Comparison of ENCODE assay signal across 10 cellular contexts in the genomic region with DNA sequence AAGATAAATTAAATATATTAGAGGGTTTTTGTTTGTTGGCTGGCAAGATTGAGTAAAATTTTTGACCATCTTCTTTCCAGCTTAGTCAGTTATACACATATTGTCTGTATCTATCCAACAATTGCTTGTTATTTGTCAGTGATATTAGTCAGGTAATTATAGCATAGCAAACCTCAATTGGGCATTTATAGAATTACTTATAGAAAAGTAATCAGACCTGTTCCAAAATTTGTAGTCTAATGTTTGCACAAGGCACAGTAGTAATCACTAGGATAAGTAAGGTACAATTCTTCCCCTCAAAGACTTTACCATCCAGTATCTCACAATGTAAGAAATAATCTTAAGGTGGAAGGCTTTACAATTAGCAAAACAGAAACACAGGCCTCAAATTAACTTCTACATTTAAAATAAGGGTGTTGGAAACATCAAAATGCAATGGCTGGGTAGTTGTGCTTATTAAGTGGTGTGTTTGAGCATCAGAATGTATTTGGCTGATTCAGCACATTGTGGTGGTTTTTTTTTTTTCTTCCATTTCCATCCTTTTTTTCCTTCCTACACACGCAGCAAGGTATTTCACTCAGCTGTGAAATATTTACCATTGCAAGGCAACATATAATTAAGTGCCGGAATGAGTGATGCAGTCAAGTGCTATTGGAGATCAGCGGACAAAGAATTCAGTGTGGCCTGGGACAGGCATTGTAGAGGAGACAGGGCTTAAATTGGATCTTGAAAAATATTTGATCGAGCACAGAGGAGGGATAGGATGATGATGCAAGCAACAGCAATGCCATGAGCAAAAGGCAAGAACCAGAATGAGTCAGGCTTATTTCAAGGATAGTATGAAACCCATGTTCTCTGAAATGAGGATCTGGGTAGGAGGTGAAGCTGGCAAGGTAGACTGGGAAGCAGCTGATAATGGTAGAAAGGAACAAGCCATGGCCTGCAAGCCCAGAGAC.
A peak's percentile ranks its signal among the peaks of the same experiment; 100 is the strongest.
DNase-seq lines count a peak whose midpoint lies in the region; ATAC-seq and TF ChIP-seq lines count a peak whose summit lies in the region.
"Had no signal": no experiment of that assay in that cellular context is flagged by ENCODE, and none has a peak within 500 bp of the region (broad histone marks: within the 10 kb centered on the region; RNA-seq: fewer than 3 reads in every experiment).

No MANE protein-coding gene starts in this region.

- peak overlapping the region; percentile 63 for H3K4me2 ChIP-seq in mammary epithelial cell (ENCODE audit: insufficient read depth, low read depth, low read length)

- H3K27me3 ChIP-seq in mammary epithelial cell (ENCODE audit: insufficient read depth, low read length) (no peaks in the 10 kb centered on the region), layer of hippocampus (ENCODE audit: control insufficient read depth, insufficient read depth, low read length) (no peaks in the 10 kb centered on the region), body of pancreas (no peaks in the 10 kb centered on the region)

- dilution Hi-C loops in mammary epithelial cell (cut with HindIII; ENCODE audit: low sequenced_read_pairs): no loop called here

- H3K4me3 ChIP-seq in mammary epithelial cell (replicated peaks in 1 of 3; ENCODE audit: insufficient read depth in 1 of 3, low read depth in 2 of 3, low read length in 3 of 3): no peak overlapping the region
- H3K4me3 ChIP-seq in body of pancreas: no peak overlapping the region

- H3K9ac ChIP-seq in mammary epithelial cell (ENCODE audit: insufficient read depth, low read length): peak overlapping the region; percentile 19

- H2AFZ ChIP-seq in mammary epithelial cell (ENCODE audit: low read depth, low read length): peak overlapping the region; percentile 79

- peak overlapping the region; percentile 89 for H3K27ac ChIP-seq in mammary epithelial cell (ENCODE audit: insufficient read depth, low read depth, low read length)
- peak overlapping the region; percentile 82 for H3K27ac ChIP-seq in layer of hippocampus (ENCODE audit: low read depth, low read length)
- H3K27ac ChIP-seq in body of pancreas: no peak overlapping the region

- ATAC-seq in GM18861 (IDR thresholded peaks at IDR 0.05; ENCODE audit: unreplicated experiment): no peak
- no peak for ATAC-seq in HG03045 (IDR thresholded peaks at IDR 0.05; ENCODE audit: unreplicated experiment)
- ATAC-seq in GM21526 (IDR thresholded peaks at IDR 0.05; ENCODE audit: low FRiP score, unreplicated experiment): no peak
- no peak for ATAC-seq in body of pancreas
- ATAC-seq: naive thymus-derived CD4-positive, alpha-beta T cell had no signal

- no peak for TF ChIP-seq CTCF in mammary epithelial cell (conservative IDR thresholded peaks at IDR 0.05 in 1 of 2, IDR thresholded peaks at IDR 0.05 in 1 of 2; ENCODE audit: extremely low read depth in 1 of 2, insufficient read depth in 1 of 2, low read depth in 1 of 2, low read length in 2 of 2)
- no peak for TF ChIP-seq CTCF in body of pancreas (IDR thresholded peaks at IDR 0.05)

- H4K20me1 ChIP-seq in mammary epithelial cell (ENCODE audit: insufficient read depth, low read length): no peaks in the 10 kb centered on the region

- H3K79me2 ChIP-seq in mammary epithelial cell (ENCODE audit: insufficient read depth, low read length): no peaks in the 10 kb centered on the region

- WGBS in mammary epithelial cell (ENCODE audit: low coverage, missing lambda C conversion rate): 22% methylated on average over 4 of the region's 4 CpGs
- WGBS in body of pancreas, 2 donors: 75 to 82% methylated on average over 4 of the region's 4 CpGs

- TF ChIP-seq POLR2A in body of pancreas (IDR thresholded peaks at IDR 0.05): no peak

- H3K36me3 ChIP-seq in mammary epithelial cell (ENCODE audit: insufficient read depth, low read length): no peaks in the 10 kb centered on the region
- H3K36me3 ChIP-seq in body of pancreas (replicated peaks in 1 of 2; ENCODE audit: insufficient read depth in 1 of 2, low read depth in 2 of 2): no peaks in the 10 kb centered on the region

- BruUV-seq in mammary epithelial cell (replicated peaks; lab: Mats Ljungman, UMichigan): TSS peak; percentile 21

- DNase-seq in ACHN (peak; percentile 25), HT1080 (ENCODE audit: low read depth) (peak; percentile 51), mammary epithelial cell (peak; percentile 93), body of pancreas (no peak)
- DNase-seq: effector memory CD4-positive, alpha-beta T cell; naive thymus-derived CD4-positive, alpha-beta T cell had no signal

- H3K9me3 ChIP-seq in mammary epithelial cell (replicated peaks; ENCODE audit: insufficient read depth, low read length) (no peaks in the 10 kb centered on the region), body of pancreas (no peaks in the 10 kb centered on the region)

- CTCF ChIA-PET in mammary epithelial cell (lab: Charles Lee; ENCODE audit: low non-redundant PET): no interaction called here

- intact Hi-C loops in mammary epithelial cell (cut with micrococcal nuclease) (loop anchor here (1.0 kb wide), 1 partner anchor 34 kb away; no protein-coding TSS in a partner anchor), body of pancreas (cut with DNase I) (no loop called here)

- in situ Hi-C loops in ACHN (cut with HindIII; ENCODE audit: low pct_ligation_motif_present, low pct_unique_long_range_greater_than_20kb, low sequenced_read_pairs): no loop called here
- in situ Hi-C loops in mammary epithelial cell (cut with MboI; ENCODE audit: low sequenced_read_pairs in 2 of 2): no loop called here

- H3K4me1 ChIP-seq in mammary epithelial cell (ENCODE audit: insufficient read depth, low read length): peaks cover 34% of the 10 kb centered on the region
- no peaks in the 10 kb centered on the region for H3K4me1 ChIP-seq in body of pancreas

Comparison
In these comparisons a context has a peak if more than half of its experiments do, and no peak if none do; other contexts are left out.
1. DNase-seq: peak in ACHN (single experiment), HT1080 (single experiment) and mammary epithelial cell (single experiment); none in body of pancreas (0 of 4).
2. H3K27ac ChIP-seq: peak in mammary epithelial cell (single experiment) and layer of hippocampus (single experiment); none in body of pancreas (0 of 4).